ENCODE assay signal across 37 cellular contexts in genomic region chr3:2110597-2111117, GRCh38. TPM values are rescaled to one million over a fixed set of nuclear protein-coding genes. Genes with fewer than 3 reads are reported as not detected.
"Had no signal": no experiment of that assay in that cellular context is flagged by ENCODE, and none has a peak within 500 bp of the region (broad histone marks: within the 10 kb centered on the region; RNA-seq: fewer than 3 reads in every experiment).

No MANE protein-coding gene starts in this region.

- H3K27me3 Mint-ChIP-seq: activated B cell treated with CpG ODN at 0.5 μM for 24 hours; activated CD8-positive, alpha-beta memory T cell treated with anti-CD3 and anti-CD28 coated beads, Interleukin-2, amount 10 ng/mL, durations not matched to agents 7 days and 5 days; activated naive CD8-positive, alpha-beta T cell treated with anti-CD3 and anti-CD28 coated beads for 36 hours; activated naive CD8-positive, alpha-beta T cell treated with anti-CD3 and anti-CD28 coated beads, Interleukin-2, amount 50 U/mL, for 24 hours; dendritic cell treated with granulocyte-macrophage colony-stimulating factor and Interleukin-4, amounts not matched to agents 40 ng/mL and 50 ng/mL, for 4 days; T-helper 17 cell had no signal

- H3K27ac ChIP-seq: adrenal gland, body of pancreas, coronary artery, dorsolateral prefrontal cortex, esophagus muscularis mucosa, foreskin keratinocyte, gastrocnemius medialis, WERI-Rb-1 had no signal

- H3K4me3 ChIP-seq: adrenal gland, body of pancreas, coronary artery, dorsolateral prefrontal cortex, esophagus muscularis mucosa, gastrocnemius medialis had no signal

- ATAC-seq: activated CD4-positive, CD25-positive, alpha-beta regulatory T cell treated with anti-CD3 and anti-CD28 coated beads, Interleukin-2, amount 50 U/mL, for 24 hours; activated CD8-positive, alpha-beta memory T cell treated with anti-CD3 and anti-CD28 coated beads, Interleukin-2, amount 10 ng/mL, durations not matched to agents 7 days and 5 days; activated CD8-positive, alpha-beta T cell treated with anti-CD3 and anti-CD28 coated beads, Interleukin-2, amount 10 ng/mL, durations not matched to agents 7 days and 5 days; activated naive CD8-positive, alpha-beta T cell treated with anti-CD3 and anti-CD28 coated beads, Interleukin-2, amount 50 U/mL, for 24 hours; body of pancreas; gastrocnemius medialis; T-helper 17 cell had no signal

- H3K27ac Mint-ChIP-seq: activated B cell treated with CpG ODN at 0.5 μM for 24 hours; activated CD4-positive, alpha-beta memory T cell treated with anti-CD3 and anti-CD28 coated beads for 36 hours; activated CD8-positive, alpha-beta memory T cell treated with anti-CD3 and anti-CD28 coated beads, Interleukin-2, amount 10 ng/mL, durations not matched to agents 7 days and 5 days; activated CD8-positive, alpha-beta T cell treated with anti-CD3 and anti-CD28 coated beads, Interleukin-2, amount 10 ng/mL, durations not matched to agents 7 days and 5 days; activated naive CD4-positive, alpha-beta T cell treated with anti-CD3 and anti-CD28 coated beads for 36 hours; activated naive CD4-positive, alpha-beta T cell treated with anti-CD3 and anti-CD28 coated beads, Interleukin-2, amount 50 U/mL, for 24 hours; activated naive CD8-positive, alpha-beta T cell treated with anti-CD3 and anti-CD28 coated beads for 36 hours; activated naive CD8-positive, alpha-beta T cell treated with anti-CD3 and anti-CD28 coated beads, Interleukin-2, amount 50 U/mL, for 24 hours; activated T-helper 1 cell treated with anti-CD3 and anti-CD28 coated beads, Interleukin-12 subunit alpha, Interleukin-12 subunit beta, Interleukin-2, Interleukin-4 antibody, amounts not matched to agents 30 ng/mL and 10 ng/mL and 1 ng/mL, durations not matched to agents 14 hours and 24 hours and 36 hours; activated T-helper 2 cell treated with anti-CD3 and anti-CD28 coated beads, Interferon-gamma antibody, Interleukin-2, Interleukin-4, amounts not matched to agents 10 μg/mL and 5 μg/mL and 100 μg/mL, durations not matched to agents 14 hours and 24 hours and 36 hours; dendritic cell treated with granulocyte-macrophage colony-stimulating factor and Interleukin-4, amounts not matched to agents 40 ng/mL and 50 ng/mL, for 4 days; T-helper 17 cell; T-helper 2 cell treated with Interferon-gamma antibody and Interleukin-4, amounts not matched to agents 5 μg/mL and 100 μg/mL, for 36 hours had no signal

- H3K36me3 Mint-ChIP-seq: activated CD4-positive, alpha-beta memory T cell treated with anti-CD3 and anti-CD28 coated beads for 36 hours; activated CD8-positive, alpha-beta memory T cell treated with anti-CD3 and anti-CD28 coated beads, Interleukin-2, amount 10 ng/mL, durations not matched to agents 7 days and 5 days; activated naive CD4-positive, alpha-beta T cell treated with anti-CD3 and anti-CD28 coated beads, Interleukin-2, amount 50 U/mL, for 24 hours; activated naive CD8-positive, alpha-beta T cell treated with anti-CD3 and anti-CD28 coated beads for 36 hours had no signal

- H3K4me3 Mint-ChIP-seq: activated B cell treated with CpG ODN at 0.5 μM for 24 hours; activated CD4-positive, alpha-beta memory T cell treated with anti-CD3 and anti-CD28 coated beads for 36 hours; activated CD8-positive, alpha-beta memory T cell treated with anti-CD3 and anti-CD28 coated beads, Interleukin-2, amount 10 ng/mL, durations not matched to agents 7 days and 5 days; activated CD8-positive, alpha-beta T cell treated with anti-CD3 and anti-CD28 coated beads, Interleukin-2, amount 10 ng/mL, durations not matched to agents 7 days and 5 days; activated naive CD4-positive, alpha-beta T cell treated with anti-CD3 and anti-CD28 coated beads for 36 hours; activated naive CD4-positive, alpha-beta T cell treated with anti-CD3 and anti-CD28 coated beads, Interleukin-2, amount 50 U/mL, for 24 hours; activated naive CD8-positive, alpha-beta T cell treated with anti-CD3 and anti-CD28 coated beads for 36 hours; activated naive CD8-positive, alpha-beta T cell treated with anti-CD3 and anti-CD28 coated beads, Interleukin-2, amount 50 U/mL, for 24 hours; activated T-helper 1 cell treated with anti-CD3 and anti-CD28 coated beads, Interleukin-12 subunit alpha, Interleukin-12 subunit beta, Interleukin-2, Interleukin-4 antibody, amounts not matched to agents 30 ng/mL and 10 ng/mL and 1 ng/mL, durations not matched to agents 14 hours and 24 hours and 36 hours; dendritic cell treated with granulocyte-macrophage colony-stimulating factor and Interleukin-4, amounts not matched to agents 40 ng/mL and 50 ng/mL, for 4 days; T-helper 17 cell; T-helper 2 cell treated with Interferon-gamma antibody and Interleukin-4, amounts not matched to agents 5 μg/mL and 100 μg/mL, for 36 hours had no signal

- H3K27me3 ChIP-seq: adrenal gland, body of pancreas, esophagus muscularis mucosa, foreskin keratinocyte, gastrocnemius medialis had no signal

- H3K4me1 ChIP-seq: adrenal gland, body of pancreas, esophagus muscularis mucosa, gastrocnemius medialis had no signal

- H3K36me3 ChIP-seq: adrenal gland, esophagus muscularis mucosa, gastrocnemius medialis, WERI-Rb-1 had no signal

- H3K4me1 Mint-ChIP-seq: activated B cell treated with CpG ODN at 0.5 μM for 24 hours; activated CD8-positive, alpha-beta memory T cell treated with anti-CD3 and anti-CD28 coated beads, Interleukin-2, amount 10 ng/mL, durations not matched to agents 7 days and 5 days; activated naive CD4-positive, alpha-beta T cell treated with anti-CD3 and anti-CD28 coated beads, Interleukin-2, amount 50 U/mL, for 24 hours; activated naive CD8-positive, alpha-beta T cell treated with anti-CD3 and anti-CD28 coated beads for 36 hours; activated naive CD8-positive, alpha-beta T cell treated with anti-CD3 and anti-CD28 coated beads, Interleukin-2, amount 50 U/mL, for 24 hours; T-helper 17 cell had no signal

- H3K9me3 ChIP-seq: adrenal gland, body of pancreas, esophagus muscularis mucosa, gastrocnemius medialis had no signal

- DNase-seq: activated B cell treated with CpG ODN at 0.5 μM for 24 hours; activated CD4-positive, alpha-beta memory T cell treated with anti-CD3 and anti-CD28 coated beads for 36 hours; activated CD4-positive, alpha-beta T cell treated with anti-CD3 and anti-CD28 coated beads for 48 hours; activated CD8-positive, alpha-beta memory T cell treated with anti-CD3 and anti-CD28 coated beads, Interleukin-2, amount 10 ng/mL, durations not matched to agents 7 days and 5 days; activated CD8-positive, alpha-beta memory T cell treated with anti-CD3 and anti-CD28 coated beads, Interleukin-2, amount 50 U/mL, for 4 hours; activated CD8-positive, alpha-beta T cell treated with anti-CD3 and anti-CD28 coated beads, Interleukin-2, amount 10 ng/mL, durations not matched to agents 7 days and 5 days; activated effector memory CD4-positive, alpha-beta T cell treated with anti-CD3 and anti-CD28 coated beads, Interleukin-2, amount 50 U/mL, for 16 hours; activated naive CD4-positive, alpha-beta T cell treated with anti-CD3 and anti-CD28 coated beads for 36 hours; activated naive CD8-positive, alpha-beta T cell treated with anti-CD3 and anti-CD28 coated beads for 36 hours; activated naive CD8-positive, alpha-beta T cell treated with anti-CD3 and anti-CD28 coated beads, Interleukin-2, amount 50 U/mL, for 24 hours; activated T-cell treated with anti-CD3 and anti-CD28 coated beads, Interleukin-2, amount 50 U/mL, for 1 hour; activated T-cell treated with anti-CD3 and anti-CD28 coated beads, Interleukin-2, amount 50 U/mL, for 48 hours; adrenal gland; amygdala; aorta; body of pancreas; caudate nucleus; cerebellar nuclear complex; dorsolateral prefrontal cortex; effector memory CD4-positive, alpha-beta T cell; erythroblast; gastrocnemius medialis; glutamatergic neuron; T-helper 1 cell; T-helper 17 cell; T1000; WERI-Rb-1 had no signal

- H3K9me3 Mint-ChIP-seq: activated T-helper 1 cell treated with anti-CD3 and anti-CD28 coated beads, Interleukin-12 subunit alpha, Interleukin-12 subunit beta, Interleukin-2, Interleukin-4 antibody, amounts not matched to agents 30 ng/mL and 10 ng/mL and 1 ng/mL, durations not matched to agents 14 hours and 24 hours and 36 hours had no signal

RNA-seq across cellular contexts. Expression of gene CNTN4, which starts 12.0 kb away (rescaled TPM):
- total RNA-seq: activated B cell treated with CpG ODN at 0.5 μM for 24 hours; activated CD4-positive, alpha-beta memory T cell treated with anti-CD3 and anti-CD28 coated beads for 36 hours; activated CD8-positive, alpha-beta memory T cell treated with anti-CD3 and anti-CD28 coated beads for 36 hours; activated CD8-positive, alpha-beta memory T cell treated with anti-CD3 and anti-CD28 coated beads, Interleukin-2, amount 10 ng/mL, durations not matched to agents 7 days and 5 days; activated CD8-positive, alpha-beta T cell treated with anti-CD3 and anti-CD28 coated beads, Interleukin-2, amount 10 ng/mL, durations not matched to agents 7 days and 5 days; activated naive CD4-positive, alpha-beta T cell treated with anti-CD3 and anti-CD28 coated beads for 36 hours; activated naive CD8-positive, alpha-beta T cell treated with anti-CD3 and anti-CD28 coated beads for 36 hours; activated T-helper 1 cell treated with anti-CD3 and anti-CD28 coated beads, Interleukin-12 subunit alpha, Interleukin-12 subunit beta, Interleukin-2, Interleukin-4 antibody, amounts not matched to agents 30 ng/mL and 10 ng/mL and 1 ng/mL, durations not matched to agents 14 hours and 24 hours and 36 hours; activated T-helper 2 cell treated with anti-CD3 and anti-CD28 coated beads, Interferon-gamma antibody, Interleukin-2, Interleukin-4, amounts not matched to agents 10 μg/mL and 5 μg/mL and 100 μg/mL, durations not matched to agents 14 hours and 24 hours and 36 hours; foreskin keratinocyte; T-helper 17 cell had no signal
